Comparison of ENCODE assay signal across 34 cellular contexts in genomic region chr14:20973501-20973900, GRCh38. TPM values are rescaled to one million over a fixed set of nuclear protein-coding genes. Genes with fewer than 3 reads are reported as not detected.
"Had no signal": no experiment of that assay in that cellular context is flagged by ENCODE, and none has a peak within 500 bp of the region (broad histone marks: within the 10 kb centered on the region; RNA-seq: fewer than 3 reads in every experiment).

No MANE protein-coding gene starts in this region.

- H3K36me3 ChIP-seq: adrenal gland, cardiac muscle cell, Peyer's patch, SJSA1 had no signal

- FAIRE-seq: TTC549 had no signal

- H3K4me3 ChIP-seq: adrenal gland, cardiac muscle cell, Peyer's patch, SJSA1 had no signal

- ATAC-seq: activated naive CD4-positive, alpha-beta T cell treated with anti-CD3 and anti-CD28 coated beads, Interleukin-2, amount 50 U/mL, for 72 hours; activated T-cell treated with anti-CD3 and anti-CD28 coated beads, Interleukin-2, amount 50 U/mL, for 4 hours; PC-3; WTC11 had no signal

- H3K9ac ChIP-seq: KMS-11, SK-N-SH had no signal

- H3K27ac ChIP-seq: cardiac muscle cell, KMS-11, Peyer's patch had no signal

- H3K4me2 ChIP-seq: KMS-11, SK-N-SH had no signal

- H3K9me3 ChIP-seq: adrenal gland, Peyer's patch, SJSA1, SK-N-SH had no signal

- H3K27me3 ChIP-seq: adrenal gland, cardiac muscle cell, Peyer's patch, SJSA1 had no signal

- DNase-seq: activated CD4-positive, alpha-beta memory T cell treated with anti-CD3 and anti-CD28 coated beads for 36 hours; activated CD4-positive, alpha-beta T cell treated with anti-CD3 and anti-CD28 coated beads for 4 hours; activated CD4-positive, alpha-beta T cell treated with anti-CD3 and anti-CD28 coated beads, Interleukin-2, amount 50 U/mL, for 1 hour; activated CD4-positive, CD25-positive, alpha-beta regulatory T cell treated with anti-CD3 and anti-CD28 coated beads, Interleukin-2, amount 50 U/mL, for 72 hours; activated CD8-positive, alpha-beta memory T cell treated with anti-CD3 and anti-CD28 coated beads, Interleukin-2, amount 50 U/mL, for 4 hours; activated gamma-delta T cell treated with Interleukin-2 at 50 U/mL for 16 hours; activated naive CD4-positive, alpha-beta T cell treated with anti-CD3 and anti-CD28 coated beads for 36 hours; activated T-cell treated with anti-CD3 and anti-CD28 coated beads for 4 hours; activated T-cell treated with anti-CD3 and anti-CD28 coated beads, Interleukin-2, amount 50 U/mL, for 4 hours; adrenal gland; MM.1S; MV-4-11; NCI-H1092; NCI-H1436 treated with DMSO at 0.1 percent for 48 hours; NCI-H1694 treated with DMSO at 0.1 percent for 48 hours; NCI-H2029; NCI-H2171; NCI-H510A; NCI-H526; NCI-H748 treated with DMSO at 0.1 percent for 48 hours; NK-92 treated with Interleukin-12 subunit alpha and Interleukin-12 subunit beta, amount 100 ng/mL, for 24 hours; PC-3; Peyer's patch; RPMI8226; SHP77 treated with DMSO at 0.1 percent for 48 hours; SK-N-SH had no signal

RNA-seq across cellular contexts. Expression of gene RNASE2, which starts 18.2 kb away (rescaled TPM):
- total RNA-seq: activated CD4-positive, alpha-beta memory T cell treated with anti-CD3 and anti-CD28 coated beads for 36 hours; activated naive CD4-positive, alpha-beta T cell treated with anti-CD3 and anti-CD28 coated beads for 36 hours; activated naive CD4-positive, alpha-beta T cell treated with anti-CD3 and anti-CD28 coated beads, Interleukin-2, amount 50 U/mL, for 72 hours; activated T-cell treated with anti-CD3 and anti-CD28 coated beads, Interleukin-2, amount 50 U/mL, for 4 hours; activated T-helper 1 cell treated with anti-CD3 and anti-CD28 coated beads, Interleukin-12 subunit alpha, Interleukin-12 subunit beta, Interleukin-2, Interleukin-4 antibody, amounts not matched to agents 30 ng/mL and 10 ng/mL and 1 ng/mL, durations not matched to agents 14 hours and 24 hours and 36 hours; cardiac muscle cell; LHCN-M2; PC-3; Peyer's patch; SJSA1; WTC11 had no signal
- polyA plus RNA-seq: cardiac muscle cell, SK-N-SH had no signal

RNA-seq across cellular contexts. Expression of gene SLC39A2, which starts 25.6 kb away (rescaled TPM):
- total RNA-seq: activated naive CD4-positive, alpha-beta T cell treated with anti-CD3 and anti-CD28 coated beads for 36 hours; cardiac muscle cell; LHCN-M2; PC-3; SJSA1; WTC11 had no signal
- polyA plus RNA-seq: cardiac muscle cell, SK-N-SH had no signal

RNA-seq across cellular contexts. Expression of gene TPPP2, which starts 56.5 kb away (rescaled TPM):
- total RNA-seq: activated CD4-positive, alpha-beta memory T cell treated with anti-CD3 and anti-CD28 coated beads for 36 hours; activated naive CD4-positive, alpha-beta T cell treated with anti-CD3 and anti-CD28 coated beads for 36 hours; activated naive CD4-positive, alpha-beta T cell treated with anti-CD3 and anti-CD28 coated beads, Interleukin-2, amount 50 U/mL, for 72 hours; activated T-cell treated with anti-CD3 and anti-CD28 coated beads, Interleukin-2, amount 50 U/mL, for 4 hours; activated T-helper 1 cell treated with anti-CD3 and anti-CD28 coated beads, Interleukin-12 subunit alpha, Interleukin-12 subunit beta, Interleukin-2, Interleukin-4 antibody, amounts not matched to agents 30 ng/mL and 10 ng/mL and 1 ng/mL, durations not matched to agents 14 hours and 24 hours and 36 hours; LHCN-M2; PC-3; Peyer's patch; SJSA1 had no signal
- polyA plus RNA-seq: SK-N-SH had no signal
